Comparison of ENCODE assay signal across 18 cellular contexts in the genomic region with DNA sequence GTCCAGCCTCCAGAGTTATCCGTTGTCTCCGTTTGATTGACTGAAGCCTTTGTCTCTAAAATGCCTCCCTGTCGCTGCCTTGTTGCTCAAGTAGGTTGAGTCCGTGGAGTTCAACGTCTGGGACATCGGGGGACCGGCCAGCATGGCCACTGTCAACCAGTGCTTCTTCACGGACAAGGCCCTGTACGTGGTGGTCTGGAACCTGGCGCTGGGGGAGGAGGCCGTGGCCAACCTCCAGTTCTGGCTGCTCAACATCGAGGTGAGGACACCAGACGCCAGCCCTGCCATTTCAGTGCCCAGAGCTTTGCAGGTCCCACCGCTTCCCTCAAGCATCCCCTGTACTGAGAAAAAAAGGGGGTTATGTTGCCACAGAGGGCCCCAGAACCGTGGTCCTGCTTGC.
DNase-seq lines count a peak whose midpoint lies in the region; TF ChIP-seq lines count a peak whose summit lies in the region.
"Had no signal": no experiment of that assay in that cellular context is flagged by ENCODE, and none has a peak within 500 bp of the region (broad histone marks: within the 10 kb centered on the region; RNA-seq: fewer than 3 reads in every experiment).

No MANE protein-coding gene starts in this region.

- no peaks in the 10 kb centered on the region for H3K36me3 Mint-ChIP-seq in endodermal cell (ENCODE audit: low read depth)
- no peaks in the 10 kb centered on the region for H3K36me3 Mint-ChIP-seq in CD8-positive, alpha-beta memory T cell
- H3K36me3 Mint-ChIP-seq: activated naive CD8-positive, alpha-beta T cell had no signal

- H3K36me3 ChIP-seq in KMS-11 (ENCODE audit: insufficient read depth) (no peaks in the 10 kb centered on the region), endodermal cell (ENCODE audit: control insufficient read depth, insufficient read depth, low read length) (no peaks in the 10 kb centered on the region), mesenchymal stem cell (ENCODE audit: control insufficient read depth in 1 of 2, insufficient read depth in 2 of 2, low read depth in 1 of 2, low read length in 2 of 2) (peaks cover 2 to 76% of the 10 kb centered on the region in 2 experiments)
- no peaks in the 10 kb centered on the region for H3K36me3 ChIP-seq in CD8-positive, alpha-beta memory T cell (ENCODE audit: insufficient read depth, low read length)
- H3K36me3 ChIP-seq: BE2C had no signal

- H3K27ac Mint-ChIP-seq in endodermal cell = no peak overlapping the region
- no peak overlapping the region for H3K27ac Mint-ChIP-seq in CD8-positive, alpha-beta memory T cell
- H3K27ac Mint-ChIP-seq: activated naive CD8-positive, alpha-beta T cell; nephron progenitor cell had no signal

- H3K27ac ChIP-seq in KMS-11 (peak overlapping the region; percentile 55), endodermal cell (ENCODE audit: low read depth, low read length) (no peak overlapping the region), mesenchymal stem cell (ENCODE audit: low read length, poor library complexity, severe bottlenecking) (no peak overlapping the region)
- no peak overlapping the region for H3K27ac ChIP-seq in CD8-positive, alpha-beta memory T cell (ENCODE audit: low read depth, low read length)

- no peak overlapping the region for H3K4ac ChIP-seq in mesenchymal stem cell (ENCODE audit: low read depth in 1 of 2, low read length in 2 of 2)

- no peak overlapping the region for H2BK5ac ChIP-seq in mesenchymal stem cell (ENCODE audit: low read depth, low read length, poor library complexity, severe bottlenecking)

- no peak overlapping the region for H3K14ac ChIP-seq in mesenchymal stem cell (ENCODE audit: low read length in 2 of 2)

- peak overlapping the region in 1 of 2 experiments; percentile 14 for H3K18ac ChIP-seq in mesenchymal stem cell (ENCODE audit: low read depth in 1 of 2, low read length in 2 of 2)

- 91 to 93% methylated on average over 13 to 15 of the region's 15 CpGs for WGBS in endodermal cell (ENCODE audit: insufficient coverage in 1 of 2, insufficient read length in 1 of 2), 2 experiments
- 94% methylated on average over 15 of the region's 15 CpGs for WGBS in mesenchymal stem cell

- in situ Hi-C loops in G401 (cut with HindIII; ENCODE audit: low sequenced_read_pairs) = no loop called here

- POLR2A ChIA-PET in CD8-positive, alpha-beta memory T cell (lab: Charles Lee) = no interaction called here

- H2AFZ ChIP-seq in KMS-11 (ENCODE audit: low read depth) (peak overlapping the region; percentile 42), mesenchymal stem cell (ENCODE audit: low read depth, low read length) (no peak overlapping the region)

- no peaks in the 10 kb centered on the region for H3K79me2 ChIP-seq in KMS-11 (ENCODE audit: insufficient read depth, low read depth)

- H3K27me3 ChIP-seq in KMS-11 (ENCODE audit: insufficient read depth, low read depth) (no peaks in the 10 kb centered on the region), endodermal cell (ENCODE audit: control insufficient read depth, insufficient read depth, low read length, poor library complexity, severe bottlenecking) (no peaks in the 10 kb centered on the region), mesenchymal stem cell (ENCODE audit: control insufficient read depth in 1 of 2, insufficient read depth in 1 of 2, low read length in 2 of 2) (peaks cover 0 to 3% of the 10 kb centered on the region in 2 experiments)
- H3K27me3 ChIP-seq in CD8-positive, alpha-beta memory T cell (ENCODE audit: insufficient read depth, low read length, poor library complexity, severe bottlenecking) = no peaks in the 10 kb centered on the region
- H3K27me3 ChIP-seq: BE2C had no signal

- H4K8ac ChIP-seq in mesenchymal stem cell (ENCODE audit: low read length) = no peak overlapping the region

- no peak overlapping the region for H3K23ac ChIP-seq in mesenchymal stem cell (ENCODE audit: low read length in 2 of 2)

- H3K4me1 ChIP-seq in KMS-11 (ENCODE audit: low read depth, poor library complexity, severe bottlenecking) (peaks cover 24% of the 10 kb centered on the region), endodermal cell (ENCODE audit: control insufficient read depth, insufficient read depth, low read length) (no peaks in the 10 kb centered on the region), mesenchymal stem cell (ENCODE audit: control insufficient read depth, insufficient read depth, low read depth, low read length) (no peaks in the 10 kb centered on the region)
- no peaks in the 10 kb centered on the region for H3K4me1 ChIP-seq in CD8-positive, alpha-beta memory T cell (ENCODE audit: insufficient read depth, low read length)
- H3K4me1 ChIP-seq: BE2C had no signal

- no peak overlapping the region for H2BK120ac ChIP-seq in mesenchymal stem cell (ENCODE audit: low read depth, low read length)

- H3K79me1 ChIP-seq in mesenchymal stem cell (replicated peaks; ENCODE audit: low read length, poor library complexity, severe bottlenecking) = no peaks in the 10 kb centered on the region

- no peak overlapping the region for H2AK5ac ChIP-seq in mesenchymal stem cell (ENCODE audit: low read length, severe bottlenecking)

- DNase-seq in endodermal cell = peak; percentile 22
- DNase-seq in mesenchymal stem cell = no peak
- peak; percentile 14 for DNase-seq in stimulated activated CD8-positive, alpha-beta memory T cell treated with anti-CD3 and anti-CD28 coated beads, Interleukin-4, amount 100 ng/mL, for 48 hours
- DNase-seq in CD8-positive, alpha-beta memory T cell = no peak
- no peak for DNase-seq in G401 (ENCODE audit: low spot score)
- no peak for DNase-seq in cerebellar nuclear complex (lab: John Stamatoyannopoulos, UW)
- no peak for DNase-seq in HUDEP-2 (lab: John Stamatoyannopoulos, UW; ENCODE audit: unreplicated experiment in 76 of 76)
- DNase-seq: BE2C; central memory CD4-positive, alpha-beta T cell; DMS79; HFFc6; Kasumi-1; NCI-H510A treated with DMSO at 0.1 percent for 48 hours; nephron progenitor cell; OCI-M1; small intestine had no signal

- peak overlapping the region in 1 of 2 experiments; percentile 42 for H2BK12ac ChIP-seq in mesenchymal stem cell (ENCODE audit: low read length in 2 of 2)

- H3K9me3 Mint-ChIP-seq in endodermal cell = no peaks in the 10 kb centered on the region
- no peaks in the 10 kb centered on the region for H3K9me3 Mint-ChIP-seq in CD8-positive, alpha-beta memory T cell
- H3K9me3 Mint-ChIP-seq: HFFc6, nephron progenitor cell had no signal

- H2BK15ac ChIP-seq in mesenchymal stem cell (ENCODE audit: low read depth, poor library complexity, severe bottlenecking) = no peak overlapping the region

- no peak overlapping the region for H3K9ac ChIP-seq in KMS-11
- no peak overlapping the region for H3K9ac ChIP-seq in endodermal cell (ENCODE audit: extremely low read depth, low read length, poor library complexity, severe bottlenecking)
- peak overlapping the region; percentile 76 for H3K9ac ChIP-seq in mesenchymal stem cell (ENCODE audit: low read length)

- no peaks in the 10 kb centered on the region for H4K20me1 ChIP-seq in KMS-11 (ENCODE audit: insufficient read depth)

- TF ChIP-seq CTCF in KMS-11 (conservative IDR thresholded peaks at IDR 0.05; ENCODE audit: low read depth, low read length) = no peak
- TF ChIP-seq CTCF in endodermal cell (conservative IDR thresholded peaks at IDR 0.05) = no peak

- H4K91ac ChIP-seq in mesenchymal stem cell (ENCODE audit: low read length) = no peak overlapping the region

- H3K4me2 ChIP-seq in KMS-11 (0 out of 2 replicates have a peak overlapping the region, but pooled peaks have one; percentile 11), mesenchymal stem cell (ENCODE audit: low read length, poor library complexity, severe bottlenecking) (no peak overlapping the region)

- CTCF ChIA-PET in CD8-positive, alpha-beta memory T cell (lab: Charles Lee) = interaction anchor here (1.2 to 7.0 kb wide), 2 partner anchors 9 to 17 kb away, joined by 3 to 63 read pairs; no protein-coding TSS in a partner anchor

- H3K27me3 Mint-ChIP-seq in endodermal cell (ENCODE audit: insufficient read depth) = peaks cover 2% of the 10 kb centered on the region
- H3K27me3 Mint-ChIP-seq in CD8-positive, alpha-beta memory T cell = peaks cover 2 to 3% of the 10 kb centered on the region in 2 donors
- H3K27me3 Mint-ChIP-seq: activated naive CD8-positive, alpha-beta T cell had no signal

- H3K4me3 Mint-ChIP-seq in endodermal cell = no peak overlapping the region
- no peak overlapping the region for H3K4me3 Mint-ChIP-seq in CD8-positive, alpha-beta memory T cell
- H3K4me3 Mint-ChIP-seq: activated naive CD8-positive, alpha-beta T cell; HFFc6; nephron progenitor cell had no signal

- H3K4me3 ChIP-seq in KMS-11 (IDR thresholded peaks at IDR 0.05; ENCODE audit: insufficient read depth, low read depth, low read length) = no peak overlapping the region
- H3K4me3 ChIP-seq in endodermal cell (ENCODE audit: low read length) = no peak overlapping the region
- no peak overlapping the region for H3K4me3 ChIP-seq in mesenchymal stem cell (ENCODE audit: insufficient read depth in 1 of 2, low read depth in 1 of 2, low read length in 2 of 2)
- H3K4me3 ChIP-seq in CD8-positive, alpha-beta memory T cell (ENCODE audit: low read length) = no peak overlapping the region

- H3K9me3 ChIP-seq in endodermal cell (ENCODE audit: control insufficient read depth, low read length) (no peaks in the 10 kb centered on the region), mesenchymal stem cell (ENCODE audit: control insufficient read depth, low read length) (no peaks in the 10 kb centered on the region)
- H3K9me3 ChIP-seq in CD8-positive, alpha-beta memory T cell (ENCODE audit: low read length) = no peaks in the 10 kb centered on the region
- H3K9me3 ChIP-seq: BE2C had no signal

- H3K4me1 Mint-ChIP-seq in endodermal cell = no peaks in the 10 kb centered on the region
- H3K4me1 Mint-ChIP-seq in CD8-positive, alpha-beta memory T cell = no peaks in the 10 kb centered on the region

Comparison
In these comparisons a context has a peak if more than half of its experiments do, and no peak if none do; other contexts are left out.
1. DNase-seq: peak in endodermal cell (single experiment) and stimulated activated CD8-positive, alpha-beta memory T cell treated with anti-CD3 and anti-CD28 coated beads, Interleukin-4, amount 100 ng/mL, for 48 hours (single experiment); none in mesenchymal stem cell (single experiment), CD8-positive, alpha-beta memory T cell (0 of 5), G401 (single experiment), cerebellar nuclear complex (0 of 2) and HUDEP-2 (0 of 76).